In the genomic region with DNA sequence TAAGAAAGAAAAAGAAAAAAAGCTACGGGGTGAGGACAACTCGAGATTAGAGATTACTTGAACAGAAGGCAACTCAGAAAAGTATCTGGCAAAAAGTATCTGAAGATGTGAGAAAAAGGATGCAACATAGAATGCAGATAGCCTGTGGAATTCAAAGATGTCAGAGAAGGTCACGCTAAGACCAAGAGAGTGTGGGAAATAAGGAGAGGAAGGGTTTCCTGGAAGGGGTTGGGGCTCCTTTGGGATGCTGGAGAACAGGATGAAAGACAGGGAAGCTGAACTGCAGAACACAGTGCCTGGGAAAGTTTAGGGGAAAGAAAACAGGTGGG, we compare ENCODE assay signal across 9 cellular contexts. TPM values are rescaled to one million over a fixed set of nuclear protein-coding genes. Genes with fewer than 3 reads are reported as not detected.
DNase-seq lines count a peak whose midpoint lies in the region; ATAC-seq and TF ChIP-seq lines count a peak whose summit lies in the region.
"Had no signal": no experiment of that assay in that cellular context is flagged by ENCODE, and none has a peak within 500 bp of the region (broad histone marks: within the 10 kb centered on the region; RNA-seq: fewer than 3 reads in every experiment).

No MANE protein-coding gene starts in this region.

- POLR2A ChIA-PET in AG04450 (lab: Yijun Ruan, JAX), result no interaction called here

- H3K27ac Mint-ChIP-seq in endodermal cell (no peak overlapping the region), nephron (peak overlapping the region; percentile 24 to 45 (median 38))

- H3K4me1 ChIP-seq in endodermal cell (ENCODE audit: control insufficient read depth, insufficient read depth, low read length), result no peaks in the 10 kb centered on the region

- H3K9me3 ChIP-seq in AG04450 (ENCODE audit: control insufficient read depth, insufficient read depth, low read length), result no peaks in the 10 kb centered on the region
- no peaks in the 10 kb centered on the region for H3K9me3 ChIP-seq in endodermal cell (ENCODE audit: control insufficient read depth, low read length)

- H3K4me3 ChIP-seq in AG04450 (ENCODE audit: low read depth, low read length), result peak overlapping the region; percentile 57
- H3K4me3 ChIP-seq in endodermal cell (ENCODE audit: low read length), result peak overlapping the region; percentile 74

- H3K9me3 Mint-ChIP-seq in endodermal cell, result no peaks in the 10 kb centered on the region
- H3K9me3 Mint-ChIP-seq in nephron, result no peaks in the 10 kb centered on the region

- no peaks in the 10 kb centered on the region for H3K36me3 ChIP-seq in endodermal cell (ENCODE audit: control insufficient read depth, insufficient read depth, low read length)

- peaks cover 41% of the 10 kb centered on the region for H3K27me3 Mint-ChIP-seq in endodermal cell (ENCODE audit: insufficient read depth)
- H3K27me3 Mint-ChIP-seq in nephron (ENCODE audit: low read depth), result peaks cover 48% of the 10 kb centered on the region

- no peak for ATAC-seq in GM18870 (IDR thresholded peaks at IDR 0.05; ENCODE audit: unreplicated experiment)

- in situ Hi-C loops in KBM-7 (cut with MboI; ENCODE audit: low pct_unique_long_range_greater_than_20kb, low sequenced_read_pairs), result no loop called here

- H3K27ac ChIP-seq in AG04450 (ENCODE audit: low read depth, low read length) (no peak overlapping the region), endodermal cell (ENCODE audit: low read depth, low read length) (no peak overlapping the region)

- DNase-seq in AG04450 (ENCODE audit: low read depth, low spot score), result no peak
- DNase-seq in M059J (ENCODE audit: low read depth), result peak; percentile 18
- no peak for DNase-seq in endodermal cell
- DNase-seq in effector CD8-positive, alpha-beta T cell (lab: John Stamatoyannopoulos, UW), result no peak
- DNase-seq in NCI-H526 treated with DMSO at 0.1 percent for 48 hours (lab: John Stamatoyannopoulos, UW), result no peak
- no peak for DNase-seq in KBM-7
- DNase-seq: GOT3 had no signal

- H3K9ac ChIP-seq in endodermal cell (ENCODE audit: extremely low read depth, low read length, poor library complexity, severe bottlenecking), result no peak overlapping the region

- H3K4me3 Mint-ChIP-seq in endodermal cell (peak overlapping the region; percentile 63), nephron (peak overlapping the region; percentile 83 to 91 (median 85))

- no peak for TF ChIP-seq CTCF in AG04450 (IDR thresholded peaks at IDR 0.05; ENCODE audit: low read depth, low read length)
- TF ChIP-seq CTCF in endodermal cell (conservative IDR thresholded peaks at IDR 0.05), result no peak
- TF ChIP-seq CTCF in nephron (IDR thresholded peaks at IDR 0.05; ENCODE audit: unreplicated experiment in 3 of 3), result no peak

- H3K36me3 Mint-ChIP-seq in endodermal cell (ENCODE audit: low read depth), result no peaks in the 10 kb centered on the region
- no peaks in the 10 kb centered on the region for H3K36me3 Mint-ChIP-seq in nephron (ENCODE audit: low read depth)

- H3K4me1 Mint-ChIP-seq in endodermal cell (peaks cover 8% of the 10 kb centered on the region), nephron (peaks cover 25% of the 10 kb centered on the region)

- CTCF ChIA-PET in AG04450 (lab: Charles Lee), result interaction anchor here (1.1 kb wide), 1 partner anchor 20 kb away, joined by 3 read pairs; no protein-coding TSS in a partner anchor

- H3K27me3 ChIP-seq in AG04450 (ENCODE audit: control insufficient read depth, insufficient read depth, low read length), result peaks cover 30% of the 10 kb centered on the region
- peaks cover 48% of the 10 kb centered on the region for H3K27me3 ChIP-seq in endodermal cell (ENCODE audit: control insufficient read depth, insufficient read depth, low read length, poor library complexity, severe bottlenecking)

- whole genome bisulfite sequencing in endodermal cell (ENCODE audit: insufficient coverage in 1 of 2, insufficient read length in 1 of 2), 2 experiments, result 69 to 72% methylated on average over 3 of the region's 3 CpGs

RNA-seq across cellular contexts. Expression of a gene that starts 1.2 kb away (rescaled TPM):
- 0.04 TPM in 2 replicates for polyA plus RNA-seq in AG04450 (2011; rRNA removed)
- 0.14 and 0.30 TPM in 2 replicates for polyA minus RNA-seq in AG04450 (2011; rRNA and poly(A)+ RNA removed)
- total RNA-seq in M059J (2014; rRNA removed; shearing (Covaris generic)), result 0.39 and 1.1 TPM in 2 replicates
- 1 to 10 TPM; 3.7 to 5.3 TPM for total RNA-seq in endodermal cell
- polyA plus RNA-seq in endodermal cell (2013, experiment 1 of 2), result 1.6 TPM
- 1.6 TPM for polyA plus RNA-seq in endodermal cell (2013, experiment 2 of 2)
